In the genomic region with DNA sequence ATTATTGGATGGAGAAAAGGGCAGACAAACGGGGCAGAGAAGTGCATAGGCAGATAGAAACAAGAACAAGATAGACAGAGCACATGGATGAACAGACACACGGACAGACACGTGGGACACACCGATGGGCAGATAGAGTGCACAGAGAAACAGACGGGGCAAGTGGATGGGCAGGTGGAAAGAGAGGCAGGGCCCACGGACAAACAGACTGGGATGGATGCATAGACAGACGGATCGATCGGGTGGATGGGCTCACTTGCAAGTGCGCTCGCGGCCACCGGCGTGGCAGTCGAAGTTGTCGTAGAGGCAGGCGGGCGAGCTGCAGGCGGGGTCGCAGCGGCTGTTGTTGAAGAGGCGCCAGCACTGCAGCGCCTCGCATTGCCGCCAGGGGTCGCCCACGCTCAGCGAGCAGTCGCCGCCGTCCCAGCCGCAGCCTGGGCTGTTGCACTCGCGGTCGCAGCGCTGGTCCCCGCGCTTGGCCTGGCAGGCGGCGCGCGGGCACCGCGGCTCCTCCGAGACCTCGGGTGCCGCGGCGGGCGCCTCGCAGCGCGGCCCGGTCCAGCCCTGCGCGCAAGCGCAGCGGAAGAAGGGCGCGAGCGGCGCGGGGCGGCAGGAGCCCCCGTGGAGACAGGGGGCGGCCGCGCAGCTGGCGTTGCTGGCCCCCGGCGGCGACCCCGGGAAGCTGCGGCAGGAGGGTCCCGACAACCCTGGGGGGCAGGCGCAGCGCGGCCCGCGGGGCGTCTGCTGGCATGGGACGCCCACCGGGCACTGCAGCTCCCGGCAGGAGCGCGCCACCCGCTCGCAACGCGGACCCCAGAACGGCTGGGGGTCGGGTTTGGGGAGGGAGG, we compare ENCODE assay signal across 8 cellular contexts. TPM values are rescaled to one million over a fixed set of nuclear protein-coding genes. Genes with fewer than 3 reads are reported as not detected.
DNase-seq lines count a peak whose midpoint lies in the region; ATAC-seq and TF ChIP-seq lines count a peak whose summit lies in the region.

No MANE protein-coding gene starts in this region.

- peak; percentile 64 for ATAC-seq in HG02970 (IDR thresholded peaks at IDR 0.05; ENCODE audit: low FRiP score, unreplicated experiment)

- peaks cover 62% of the 10 kb centered on the region for H3K36me3 ChIP-seq in SJCRH30

- H3K27ac Mint-ChIP-seq in dendritic cell treated with granulocyte-macrophage colony-stimulating factor and Interleukin-4, amounts not matched to agents 40 ng/mL and 50 ng/mL, for 4 days, result no peak overlapping the region

- TF ChIP-seq POLR2A in lower leg skin (IDR thresholded peaks at IDR 0.05), result no peak

- H3K27ac ChIP-seq in SJCRH30, result no peak overlapping the region

- peak overlapping the region; percentile 18 for H3K4me3 Mint-ChIP-seq in dendritic cell treated with granulocyte-macrophage colony-stimulating factor and Interleukin-4, amounts not matched to agents 40 ng/mL and 50 ng/mL, for 4 days

- H3K4me3 ChIP-seq in lower leg skin (ENCODE audit: low read depth, poor library complexity, severe bottlenecking), result no peak overlapping the region
- H3K4me3 ChIP-seq in SJCRH30, result no peak overlapping the region

- no peaks in the 10 kb centered on the region for H3K9me3 Mint-ChIP-seq in dendritic cell treated with granulocyte-macrophage colony-stimulating factor and Interleukin-4, amounts not matched to agents 40 ng/mL and 50 ng/mL, for 4 days

- WGBS in lower leg skin, 2 donors, result 2 to 8% methylated on average over 49 to 53 of the region's 92 CpGs

- peaks cover 18% of the 10 kb centered on the region for H3K4me1 Mint-ChIP-seq in dendritic cell treated with granulocyte-macrophage colony-stimulating factor and Interleukin-4, amounts not matched to agents 40 ng/mL and 50 ng/mL, for 4 days (ENCODE audit: low read depth)

- intact Hi-C loops in dendritic cell treated with granulocyte-macrophage colony-stimulating factor and Interleukin-4, amounts not matched to agents 40 ng/mL and 50 ng/mL, for 4 days (cut with micrococcal nuclease), result loop anchor here (2.0 kb wide), 1 partner anchor 75 kb away; no protein-coding TSS in a partner anchor
- intact Hi-C loops in lower leg skin (cut with DNase I; ENCODE audit: low total_unique reads), result loop anchor here (2.0 to 5.0 kb wide), 2 partner anchors 85 to 379 kb away; no protein-coding TSS in a partner anchor

- no peaks in the 10 kb centered on the region for H3K9me3 ChIP-seq in SJCRH30 (replicated peaks)

- H3K36me3 Mint-ChIP-seq in dendritic cell treated with granulocyte-macrophage colony-stimulating factor and Interleukin-4, amounts not matched to agents 40 ng/mL and 50 ng/mL, for 4 days (ENCODE audit: low read depth), result no peaks in the 10 kb centered on the region

- H3K27me3 Mint-ChIP-seq in dendritic cell treated with granulocyte-macrophage colony-stimulating factor and Interleukin-4, amounts not matched to agents 40 ng/mL and 50 ng/mL, for 4 days, result peaks cover 43% of the 10 kb centered on the region

- no peaks in the 10 kb centered on the region for H3K27me3 ChIP-seq in SJCRH30

- peak in 1 of 3 donors; percentile 77 for TF ChIP-seq CTCF in lower leg skin (IDR thresholded peaks at IDR 0.05)

- DNase-seq in DMS 273 (lab: John Stamatoyannopoulos, UW; ENCODE audit: unreplicated experiment), result peak; percentile 94
- peak; percentile 67 to 86 for DNase-seq in NCI-H524 (lab: John Stamatoyannopoulos, UW)
- peak; percentile 66 to 76 for DNase-seq in activated CD4-positive, alpha-beta T cell treated with anti-CD3 and anti-CD28 coated beads, Interleukin-2, amount 50 U/mL, for 24 hours (ENCODE audit: low read depth in 1 of 2, low spot score in 1 of 2)
- peak; percentile 53 to 95 for DNase-seq in lower leg skin (ENCODE audit: low spot score in 2 of 2)
- peak; percentile 66 to 80 (median 67) for DNase-seq in stimulated activated CD4-positive, alpha-beta T cell treated with anti-CD3 and anti-CD28 coated beads, TNF-alpha, amount 100 ng/mL, for 4 hours (ENCODE audit: low read depth in 3 of 3)
- DNase-seq in SJCRH30, result no peak

- H3K4me1 ChIP-seq in SJCRH30, result no peaks in the 10 kb centered on the region

RNA-seq across cellular contexts. Expression of a gene that starts 23.3 kb away (rescaled TPM):
- 100 to 1,000 TPM; 215 to 332 (median 251) TPM for total RNA-seq in lower leg skin
- total RNA-seq in SJCRH30 (2014; rRNA removed; shearing (Covaris generic)), result 43.7 and 48.2 TPM in 2 replicates

RNA-seq across cellular contexts. Expression of a gene that starts 54.8 kb away (rescaled TPM):
- total RNA-seq in lower leg skin, result 100 to 1,000 TPM in 1 of 4 donors, 10 to 100 TPM in 3; 74.6 to 138 (median 88.9) TPM
- total RNA-seq in SJCRH30 (2014; rRNA removed; shearing (Covaris generic)), result 0.18 TPM in 1 of 2 replicates, not detected in the other

Comparison
In these comparisons a context has a peak if more than half of its experiments do, and no peak if none do; other contexts are left out.
1. DNase-seq: peak in DMS 273 (single experiment), NCI-H524 (2 of 2), activated CD4-positive, alpha-beta T cell treated with anti-CD3 and anti-CD28 coated beads, Interleukin-2, amount 50 U/mL, for 24 hours (2 of 2), lower leg skin (2 of 2) and stimulated activated CD4-positive, alpha-beta T cell treated with anti-CD3 and anti-CD28 coated beads, TNF-alpha, amount 100 ng/mL, for 4 hours (3 of 3); none in SJCRH30 (0 of 2).
2. RNA of a gene that starts 54.8 kb away (total RNA-seq): 74.6 to 138 TPM in lower leg skin; 0.18 TPM in SJCRH30; every median in the first group is over 10 times any median in the second.